Comparison of ENCODE assay signal across 1 cellular context in genomic region chr6:20212392-20213111, GRCh38.
TF ChIP-seq lines count a peak whose summit lies in the region.

A gene with protein sequence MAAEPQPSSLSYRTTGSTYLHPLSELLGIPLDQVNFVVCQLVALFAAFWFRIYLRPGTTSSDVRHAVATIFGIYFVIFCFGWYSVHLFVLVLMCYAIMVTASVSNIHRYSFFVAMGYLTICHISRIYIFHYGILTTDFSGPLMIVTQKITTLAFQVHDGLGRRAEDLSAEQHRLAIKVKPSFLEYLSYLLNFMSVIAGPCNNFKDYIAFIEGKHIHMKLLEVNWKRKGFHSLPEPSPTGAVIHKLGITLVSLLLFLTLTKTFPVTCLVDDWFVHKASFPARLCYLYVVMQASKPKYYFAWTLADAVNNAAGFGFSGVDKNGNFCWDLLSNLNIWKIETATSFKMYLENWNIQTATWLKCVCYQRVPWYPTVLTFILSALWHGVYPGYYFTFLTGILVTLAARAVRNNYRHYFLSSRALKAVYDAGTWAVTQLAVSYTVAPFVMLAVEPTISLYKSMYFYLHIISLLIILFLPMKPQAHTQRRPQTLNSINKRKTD (minus strand): TSS chr6:20212469. CDS start chr6:20212234, 235 bp downstream.

TF ChIP-seq in K562, 482 proteins besides CTCF, POLR2A, EP300 and RAD21 (continued from another document):
- TF ChIP-seq, protein P1, sequence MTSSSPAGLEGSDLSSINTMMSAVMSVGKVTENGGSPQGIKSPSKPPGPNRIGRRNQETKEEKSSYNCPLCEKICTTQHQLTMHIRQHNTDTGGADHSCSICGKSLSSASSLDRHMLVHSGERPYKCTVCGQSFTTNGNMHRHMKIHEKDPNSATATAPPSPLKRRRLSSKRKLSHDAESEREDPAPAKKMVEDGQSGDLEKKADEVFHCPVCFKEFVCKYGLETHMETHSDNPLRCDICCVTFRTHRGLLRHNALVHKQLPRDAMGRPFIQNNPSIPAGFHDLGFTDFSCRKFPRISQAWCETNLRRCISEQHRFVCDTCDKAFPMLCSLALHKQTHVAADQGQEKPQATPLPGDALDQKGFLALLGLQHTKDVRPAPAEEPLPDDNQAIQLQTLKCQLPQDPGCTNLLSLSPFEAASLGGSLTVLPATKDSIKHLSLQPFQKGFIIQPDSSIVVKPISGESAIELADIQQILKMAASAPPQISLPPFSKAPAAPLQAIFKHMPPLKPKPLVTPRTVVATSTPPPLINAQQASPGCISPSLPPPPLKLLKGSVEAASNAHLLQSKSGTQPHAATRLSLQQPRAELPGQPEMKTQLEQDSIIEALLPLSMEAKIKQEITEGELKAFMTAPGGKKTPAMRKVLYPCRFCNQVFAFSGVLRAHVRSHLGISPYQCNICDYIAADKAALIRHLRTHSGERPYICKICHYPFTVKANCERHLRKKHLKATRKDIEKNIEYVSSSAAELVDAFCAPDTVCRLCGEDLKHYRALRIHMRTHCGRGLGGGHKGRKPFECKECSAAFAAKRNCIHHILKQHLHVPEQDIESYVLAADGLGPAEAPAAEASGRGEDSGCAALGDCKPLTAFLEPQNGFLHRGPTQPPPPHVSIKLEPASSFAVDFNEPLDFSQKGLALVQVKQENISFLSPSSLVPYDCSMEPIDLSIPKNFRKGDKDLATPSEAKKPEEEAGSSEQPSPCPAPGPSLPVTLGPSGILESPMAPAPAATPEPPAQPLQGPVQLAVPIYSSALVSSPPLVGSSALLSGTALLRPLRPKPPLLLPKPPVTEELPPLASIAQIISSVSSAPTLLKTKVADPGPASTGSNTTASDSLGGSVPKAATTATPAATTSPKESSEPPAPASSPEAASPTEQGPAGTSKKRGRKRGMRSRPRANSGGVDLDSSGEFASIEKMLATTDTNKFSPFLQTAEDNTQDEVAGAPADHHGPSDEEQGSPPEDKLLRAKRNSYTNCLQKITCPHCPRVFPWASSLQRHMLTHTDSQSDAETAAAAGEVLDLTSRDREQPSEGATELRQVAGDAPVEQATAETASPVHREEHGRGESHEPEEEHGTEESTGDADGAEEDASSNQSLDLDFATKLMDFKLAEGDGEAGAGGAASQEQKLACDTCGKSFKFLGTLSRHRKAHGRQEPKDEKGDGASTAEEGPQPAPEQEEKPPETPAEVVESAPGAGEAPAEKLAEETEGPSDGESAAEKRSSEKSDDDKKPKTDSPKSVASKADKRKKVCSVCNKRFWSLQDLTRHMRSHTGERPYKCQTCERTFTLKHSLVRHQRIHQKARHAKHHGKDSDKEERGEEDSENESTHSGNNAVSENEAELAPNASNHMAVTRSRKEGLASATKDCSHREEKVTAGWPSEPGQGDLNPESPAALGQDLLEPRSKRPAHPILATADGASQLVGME (CRISPR knock-in tag; IDR thresholded peaks at IDR 0.05), result 0 out of 2 replicates have a peak, but pooled peaks have one; percentile 0
- TF ChIP-seq ZNF140 (CRISPR knock-in tag; IDR thresholded peaks at IDR 0.05), result no peak
- no peak for TF ChIP-seq PCBP1 (IDR thresholded peaks at IDR 0.05; ENCODE audit: low read depth, low read length, poor library complexity, severe bottlenecking)
- TF ChIP-seq SIX5 (IDR thresholded peaks at IDR 0.05; ENCODE audit: borderline replicate concordance in 1 of 2, insufficient read depth in 1 of 2, low read depth in 1 of 2, low read length in 2 of 2), result no peak
- TF ChIP-seq ZNF586 (CRISPR knock-in tag; conservative IDR thresholded peaks at IDR 0.05), result no peak
- TF ChIP-seq ZNF644 (tag; IDR thresholded peaks at IDR 0.05; ENCODE audit: low read depth), result no peak
- TF ChIP-seq CBFA2T2 (conservative IDR thresholded peaks at IDR 0.05), result no peak
- TF ChIP-seq TSHZ1 (CRISPR knock-in tag; IDR thresholded peaks at IDR 0.05), result no peak
- no peak for TF ChIP-seq C11orf30 (IDR thresholded peaks at IDR 0.05; ENCODE audit: low read depth)
